In the genomic region with DNA sequence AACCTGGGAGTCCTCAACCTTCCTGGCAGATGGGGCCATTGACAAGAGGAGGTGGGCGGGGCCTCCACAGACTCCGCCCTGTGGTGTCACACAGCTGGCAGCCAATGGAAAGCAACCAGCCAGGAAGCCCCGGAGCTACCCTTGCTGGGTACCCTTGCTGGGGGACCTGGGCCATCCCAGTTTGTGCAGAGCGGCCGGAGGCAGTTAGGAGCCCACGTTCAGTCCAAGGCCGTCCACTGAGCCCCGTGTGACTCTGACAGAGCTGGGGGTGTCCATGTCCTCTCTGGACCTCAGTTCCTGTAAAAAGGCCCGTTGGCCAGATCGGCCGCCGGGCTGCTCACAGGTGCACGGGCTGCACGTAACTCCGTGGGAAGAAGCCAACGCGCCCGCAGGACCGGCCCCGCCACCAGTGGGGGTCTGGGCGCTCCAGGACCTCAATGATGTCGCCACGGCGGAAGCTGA, we compare ENCODE assay signal across 12 cellular contexts. TPM values are rescaled to one million over a fixed set of nuclear protein-coding genes. Genes with fewer than 3 reads are reported as not detected.
DNase-seq lines count a peak whose midpoint lies in the region; ATAC-seq, FAIRE-seq and TF ChIP-seq lines count a peak whose summit lies in the region.
"Had no signal": no experiment of that assay in that cellular context is flagged by ENCODE, and none has a peak within 500 bp of the region (broad histone marks: within the 10 kb centered on the region; RNA-seq: fewer than 3 reads in every experiment).

No MANE protein-coding gene starts in this region.

- no peaks in the 10 kb centered on the region for H3K27me3 ChIP-seq in CD4-positive, CD25-positive, alpha-beta regulatory T cell (ENCODE audit: control insufficient read depth, insufficient read depth, low read length)

- H3K4me3 ChIP-seq in CD4-positive, CD25-positive, alpha-beta regulatory T cell (ENCODE audit: low read depth, low read length) = no peak overlapping the region
- H3K4me3 ChIP-seq: tibial nerve had no signal

- TF ChIP-seq CTCF in nephron progenitor cell (IDR thresholded peaks at IDR 0.05) = no peak

- H3K27ac Mint-ChIP-seq in CD4-positive, CD25-positive, alpha-beta regulatory T cell = peak overlapping the region in 1 of 3 donors; percentile 26
- no peak overlapping the region for H3K27ac Mint-ChIP-seq in nephron progenitor cell
- H3K27ac Mint-ChIP-seq in T-helper 17 cell = no peak overlapping the region

- H3K36me3 ChIP-seq in CD4-positive, CD25-positive, alpha-beta regulatory T cell (ENCODE audit: control insufficient read depth, insufficient read depth, low read length) = peaks cover 6% of the 10 kb centered on the region
- H3K36me3 ChIP-seq: tibial nerve had no signal

- H3K27ac ChIP-seq in CD4-positive, CD25-positive, alpha-beta regulatory T cell (ENCODE audit: insufficient read depth, low read length, poor library complexity, severe bottlenecking) = no peak overlapping the region
- no peak overlapping the region for H3K27ac ChIP-seq in substantia nigra (ENCODE audit: low read depth, low read length, poor library complexity, severe bottlenecking)
- H3K27ac ChIP-seq: tibial nerve had no signal

- peaks cover 4 to 27% (median 9%) of the 10 kb centered on the region in 4 donors for H3K4me1 Mint-ChIP-seq in CD4-positive, CD25-positive, alpha-beta regulatory T cell
- peaks cover 23% of the 10 kb centered on the region for H3K4me1 Mint-ChIP-seq in nephron progenitor cell
- peaks cover 21% of the 10 kb centered on the region for H3K4me1 Mint-ChIP-seq in T-helper 17 cell

- FAIRE-seq in HTR-8/SVneo (lab: Jason Lieb, UNC) = peak; percentile 75
- FAIRE-seq: GM18507, TTC549 had no signal

- peaks cover 14% of the 10 kb centered on the region for H3K36me3 Mint-ChIP-seq in CD4-positive, CD25-positive, alpha-beta regulatory T cell
- H3K36me3 Mint-ChIP-seq in nephron progenitor cell (ENCODE audit: low read depth) = no peaks in the 10 kb centered on the region
- H3K36me3 Mint-ChIP-seq in T-helper 17 cell (ENCODE audit: low read depth) = no peaks in the 10 kb centered on the region

- peaks cover 8% of the 10 kb centered on the region for H3K4me1 ChIP-seq in CD4-positive, CD25-positive, alpha-beta regulatory T cell (ENCODE audit: control insufficient read depth, insufficient read depth, low read length, poor library complexity, severe bottlenecking)
- H3K4me1 ChIP-seq: tibial nerve had no signal

- no peaks in the 10 kb centered on the region for H3K27me3 Mint-ChIP-seq in CD4-positive, CD25-positive, alpha-beta regulatory T cell
- H3K27me3 Mint-ChIP-seq in nephron progenitor cell (ENCODE audit: low read depth, poor library complexity) = peaks cover 11% of the 10 kb centered on the region
- H3K27me3 Mint-ChIP-seq in T-helper 17 cell = no peaks in the 10 kb centered on the region

- H3K4me3 Mint-ChIP-seq in CD4-positive, CD25-positive, alpha-beta regulatory T cell = no peak overlapping the region
- no peak overlapping the region for H3K4me3 Mint-ChIP-seq in nephron progenitor cell
- H3K4me3 Mint-ChIP-seq in T-helper 17 cell = no peak overlapping the region

- H3K9me3 Mint-ChIP-seq in CD4-positive, CD25-positive, alpha-beta regulatory T cell = no peaks in the 10 kb centered on the region
- H3K9me3 Mint-ChIP-seq in nephron progenitor cell = no peaks in the 10 kb centered on the region

- DNase-seq in CD4-positive, CD25-positive, alpha-beta regulatory T cell = peak in 2 of 3 donors; percentile 18 to 36
- DNase-seq in HTR-8/SVneo (ENCODE audit: insufficient read length, low spot score) = no peak
- DNase-seq in activated T-cell treated with anti-CD3 and anti-CD28 coated beads, Interleukin-2, amount 50 U/mL, for 48 hours = peak; percentile 57 to 70
- peak; percentile 44 for DNase-seq in nephron progenitor cell
- DNase-seq in NCI-H2171 treated with DMSO at 0.1 percent for 48 hours (lab: John Stamatoyannopoulos, UW) = no peak
- DNase-seq in substantia nigra (lab: John Stamatoyannopoulos, UW) = no peak
- no peak for DNase-seq in T-helper 17 cell
- DNase-seq: hypothalamus had no signal

- H3K9me3 ChIP-seq in CD4-positive, CD25-positive, alpha-beta regulatory T cell (ENCODE audit: control insufficient read depth in 2 of 2, low read length in 2 of 2) = no peaks in the 10 kb centered on the region
- H3K9me3 ChIP-seq in T-helper 17 cell (ENCODE audit: control insufficient read depth, low read length, poor library complexity, severe bottlenecking) = no peaks in the 10 kb centered on the region
- H3K9me3 ChIP-seq: tibial nerve had no signal

- no peak for ATAC-seq in CD4-positive, CD25-positive, alpha-beta regulatory T cell (ENCODE audit: low read depth in 2 of 2)
- no peak for ATAC-seq in T-helper 17 cell
- ATAC-seq in HG03439 (IDR thresholded peaks at IDR 0.05; ENCODE audit: unreplicated experiment) = no peak

RNA-seq across cellular contexts. Expression of gene FAM83G, which starts 17.1 kb away (rescaled TPM):
- 10.7 TPM for total RNA-seq in CD4-positive, CD25-positive, alpha-beta regulatory T cell
- polyA plus RNA-seq in CD4-positive, CD25-positive, alpha-beta regulatory T cell = 1 to 10 TPM; 3.7 to 6.2 (median 5.3) TPM
- 1 to 10 TPM; 7.8 to 7.9 TPM for total RNA-seq in T-helper 17 cell

RNA-seq across cellular contexts. Expression of gene GRAP, which starts 25.1 kb away (rescaled TPM):
- total RNA-seq in CD4-positive, CD25-positive, alpha-beta regulatory T cell = 34.5 TPM
- 10 to 100 TPM; 52.2 to 77.5 (median 62.6) TPM for polyA plus RNA-seq in CD4-positive, CD25-positive, alpha-beta regulatory T cell
- total RNA-seq in T-helper 17 cell = 10 to 100 TPM; 23.8 to 26.7 TPM

Comparison
In these comparisons a context has a peak if more than half of its experiments do, and no peak if none do; other contexts are left out.
1. DNase-seq: peak in CD4-positive, CD25-positive, alpha-beta regulatory T cell (2 of 3), activated T-cell treated with anti-CD3 and anti-CD28 coated beads, Interleukin-2, amount 50 U/mL, for 48 hours (2 of 2) and nephron progenitor cell (single experiment); none in HTR-8/SVneo (single experiment), NCI-H2171 treated with DMSO at 0.1 percent for 48 hours (single experiment), substantia nigra (0 of 49) and T-helper 17 cell (0 of 3).